In the genomic region with DNA sequence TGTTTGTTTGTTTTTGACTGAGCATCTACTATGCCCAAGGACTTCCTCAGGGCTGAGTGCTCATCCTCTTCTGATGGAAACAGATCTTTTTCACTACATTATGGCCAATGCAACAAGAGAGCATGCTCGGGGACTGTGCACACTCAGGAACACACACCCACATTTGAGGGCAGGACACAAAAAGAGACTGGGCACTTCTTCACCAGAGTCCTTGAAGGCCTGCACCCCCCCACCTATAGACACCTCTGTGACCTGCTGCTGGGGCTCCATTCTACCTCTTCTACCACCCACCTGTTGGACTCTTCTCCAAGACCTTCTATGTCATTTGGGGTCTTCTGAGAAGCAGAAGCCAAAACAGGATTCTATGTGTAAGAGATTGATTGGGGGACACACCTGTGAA, we compare ENCODE assay signal across 33 cellular contexts. TPM values are rescaled to one million over a fixed set of nuclear protein-coding genes. Genes with fewer than 3 reads are reported as not detected.
"Had no signal": no experiment of that assay in that cellular context is flagged by ENCODE, and none has a peak within 500 bp of the region (broad histone marks: within the 10 kb centered on the region; RNA-seq: fewer than 3 reads in every experiment).

No MANE protein-coding gene starts in this region.

- H3K27me3 ChIP-seq: MG63 had no signal

- ATAC-seq: PC-3, SK-N-SH treated with all-trans-retinoic acid at 6 μM for 48 hours had no signal

- H3K9me3 ChIP-seq: MG63, Peyer's patch, SJCRH30 had no signal

- H3K36me3 ChIP-seq: MG63, Peyer's patch, SJCRH30 had no signal

- H3K4me1 ChIP-seq: Peyer's patch, SJCRH30 had no signal

- DNase-seq: Kasumi-1, KG1, MG63, NCI-H1048, NCI-H1092 treated with DMSO at 0.1 percent for 48 hours, NCI-H1105 treated with DMSO at 0.1 percent for 48 hours, NCI-H1417, NCI-H1436, NCI-H146, NCI-H1694, NCI-H187, NCI-H1930, NCI-H2029 treated with DMSO at 0.1 percent for 48 hours, NCI-H2081 treated with DMSO at 0.1 percent for 48 hours, NCI-H2107, NCI-H2171, NCI-H226, NCI-H446 treated with DMSO at 0.1 percent for 48 hours, NCI-H510A, NCI-H524, NCI-H526, NCI-H69, NCI-H748 treated with DMSO at 0.1 percent for 48 hours, NCI-H82, OCI-M1, PC-3, Peyer's patch, RPMI8226, SHP77, SIG-M5, SJCRH30 had no signal

- H3K4me3 ChIP-seq: MG63, Peyer's patch, SJCRH30 had no signal

- H3K27ac ChIP-seq: Peyer's patch, SJCRH30, SK-N-MC had no signal

RNA-seq across cellular contexts. Expression of a gene that starts 9.2 kb away (rescaled TPM):
- total RNA-seq: SJCRH30 had no signal
